8 cellular contexts compared by ENCODE assay signal in the genomic region with DNA sequence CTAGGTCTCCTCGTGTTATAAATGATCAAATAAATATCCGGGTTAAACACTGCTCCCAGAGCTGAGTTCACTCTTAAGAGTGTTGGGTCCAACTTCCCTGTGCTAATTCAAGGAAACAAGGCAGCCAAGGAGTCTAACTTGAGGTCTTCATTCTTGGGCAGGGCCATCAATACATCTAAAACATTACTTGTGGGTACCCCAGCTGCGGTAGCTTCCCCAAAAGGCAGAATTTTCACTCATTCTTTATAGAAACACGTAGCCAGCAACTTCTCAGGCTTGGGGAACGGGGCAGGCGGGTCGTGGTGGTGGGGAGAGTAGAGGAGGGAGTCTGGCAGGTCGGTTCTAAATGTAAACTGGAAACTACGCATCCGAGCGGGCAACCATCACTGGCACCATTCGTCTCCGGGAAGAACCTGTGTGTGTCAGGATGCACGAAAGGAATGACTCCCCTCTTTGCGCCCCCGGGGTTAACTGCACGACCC. TPM values are rescaled to one million over a fixed set of nuclear protein-coding genes. Genes with fewer than 3 reads are reported as not detected.
DNase-seq lines count a peak whose midpoint lies in the region; ATAC-seq, FAIRE-seq and TF ChIP-seq lines count a peak whose summit lies in the region.

No MANE protein-coding gene starts in this region.

- H3K9me2 ChIP-seq in HCT116 (ENCODE audit: insufficient read depth), result no peaks in the 10 kb centered on the region

- no peaks in the 10 kb centered on the region for H3K27me3 ChIP-seq in BLaER1
- H3K27me3 ChIP-seq in HCT116 (ENCODE audit: insufficient read depth, low read length), result no peaks in the 10 kb centered on the region

- RAD21 ChIA-PET in HCT116 (lab: Charles Lee; ENCODE audit: low non-redundant PET in 1 of 2, low total read pairs in 2 of 2, uncharacterized antibody in 2 of 2, unreplicated experiment in 2 of 2), result no interaction called here

- H3K4me3 Mint-ChIP-seq in naive B cell, result peak overlapping the region; percentile 84 to 95 (median 92)

- H3K27me3 Mint-ChIP-seq in naive B cell, result no peaks in the 10 kb centered on the region

- H3K27ac Mint-ChIP-seq in naive B cell, result peak overlapping the region; percentile 91 to 97 (median 94)

- DNase-seq in HCT116 (ENCODE audit: low read depth, low spot score) (no peak), UCSD-AML1 (lab: John Stamatoyannopoulos, UW; ENCODE audit: unreplicated experiment) (peak; percentile 70), erythroblast (lab: John Stamatoyannopoulos, UW) (peak; percentile 63 to 72), naive B cell (no peak), NCI-H748 treated with DMSO at 0.1 percent for 48 hours (lab: John Stamatoyannopoulos, UW) (no peak), D721Med (ENCODE audit: insufficient read length, low spot score) (no peak), A172 (ENCODE audit: low spot score) (no peak)

- no peak for FAIRE-seq in D721Med (lab: Jason Lieb, UNC)

- H3K4me1 Mint-ChIP-seq in naive B cell, result peaks cover 26 to 30% (median 29%) of the 10 kb centered on the region in 3 donors

- no peaks in the 10 kb centered on the region for H3K9me3 Mint-ChIP-seq in naive B cell

- CTCF ChIA-PET in HCT116 (lab: Charles Lee), result no interaction called here

- peak overlapping the region; percentile 95 for H3K9ac ChIP-seq in BLaER1
- H3K9ac ChIP-seq in HCT116 (ENCODE audit: low read length), result peak overlapping the region; percentile 72

- TF ChIP-seq POLR2A in HCT116 (IDR thresholded peaks at IDR 0.05; ENCODE audit: borderline replicate concordance, extremely low read depth, insufficient read depth, insufficient read length) (no peak), erythroblast (IDR thresholded peaks at IDR 0.05; ENCODE audit: low read length) (no peak)

- POLR2A ChIA-PET in HCT116 (lab: Charles Lee), result no interaction called here

- H3K27ac ChIP-seq in BLaER1 (peak overlapping the region; percentile 93), HCT116 (ENCODE audit: low read depth, low read length) (peak overlapping the region; percentile 46; the same call in 1 of the 2 replicates)

- peak overlapping the region; percentile 91 for H3K4me2 ChIP-seq in BLaER1
- peak overlapping the region; percentile 86 for H3K4me2 ChIP-seq in HCT116 (ENCODE audit: low read length)

- BruUV-seq in HCT116 (replicated peaks; lab: Mats Ljungman, UMichigan), result TSS peak; percentile 92

- H3K4me3 ChIP-seq in BLaER1, result peak overlapping the region; percentile 91
- peak overlapping the region; percentile 70 to 72 for H3K4me3 ChIP-seq in HCT116 (replicated peaks in 1 of 2; ENCODE audit: low read depth in 1 of 2, low read length in 2 of 2)

- no peaks in the 10 kb centered on the region for H3K36me3 ChIP-seq in BLaER1
- no peaks in the 10 kb centered on the region for H3K36me3 ChIP-seq in HCT116 (ENCODE audit: control insufficient read depth in 1 of 2, insufficient read depth in 2 of 2, low read length in 2 of 2)

- H3K36me3 Mint-ChIP-seq in naive B cell, result no peaks in the 10 kb centered on the region

- intact Hi-C loops in HCT116 (cut with micrococcal nuclease), result no loop called here

- peaks cover 38% of the 10 kb centered on the region for H4K20me1 ChIP-seq in BLaER1
- H4K20me1 ChIP-seq in HCT116 (ENCODE audit: insufficient read depth), result no peaks in the 10 kb centered on the region

- H3K4me1 ChIP-seq in BLaER1, result peaks cover 35% of the 10 kb centered on the region
- peaks cover 0 to 12% of the 10 kb centered on the region in 2 experiments; a peak in 2 of 4 replicates for H3K4me1 ChIP-seq in HCT116 (ENCODE audit: control insufficient read depth in 1 of 2, insufficient read depth in 2 of 2, low read length in 2 of 2)

- no peak overlapping the region for H2AFZ ChIP-seq in HCT116 (ENCODE audit: low read depth, low read length, poor library complexity, severe bottlenecking)

- peaks cover 23% of the 10 kb centered on the region for H3K79me2 ChIP-seq in HCT116 (ENCODE audit: insufficient read depth, low read length)

- H3K9me3 ChIP-seq in BLaER1 (no peaks in the 10 kb centered on the region), HCT116 (ENCODE audit: control insufficient read depth in 1 of 2, insufficient read depth in 1 of 2, low read depth in 1 of 2, low read length in 2 of 2) (no peaks in the 10 kb centered on the region)

- no peak for TF ChIP-seq CTCF in HCT116 (IDR thresholded peaks at IDR 0.05 in 2 of 3, conservative IDR thresholded peaks at IDR 0.05 in 1 of 3; ENCODE audit: borderline replicate concordance in 1 of 3, insufficient read depth in 1 of 3, low read depth in 2 of 3, low read length in 2 of 3)
- TF ChIP-seq CTCF in D721Med (IDR thresholded peaks at IDR 0.05; ENCODE audit: insufficient read depth, missing control alignments), result no peak

- TF ChIP-seq RAD21 in HCT116 (IDR thresholded peaks at IDR 0.05; ENCODE audit: low read depth), result no peak

- ATAC-seq in HCT116 (peak; percentile 1; the same call in 1 of the 2 replicates), naive B cell (ENCODE audit: low read depth in 2 of 2) (peak; percentile 1 to 4)

TF ChIP-seq in HCT116, 20 proteins besides CTCF, POLR2A, EP300 and RAD21:
- no peak for TF ChIP-seq EZH2phosphoT487 (IDR thresholded peaks at IDR 0.05; ENCODE audit: borderline replicate concordance)
- no peak for TF ChIP-seq YY1 (IDR thresholded peaks at IDR 0.05; ENCODE audit: extremely low read depth, insufficient replicate concordance, low read depth, low read length)
- TF ChIP-seq SIN3A (IDR thresholded peaks at IDR 0.05; ENCODE audit: low read depth), result no peak
- TF ChIP-seq, protein P1, sequence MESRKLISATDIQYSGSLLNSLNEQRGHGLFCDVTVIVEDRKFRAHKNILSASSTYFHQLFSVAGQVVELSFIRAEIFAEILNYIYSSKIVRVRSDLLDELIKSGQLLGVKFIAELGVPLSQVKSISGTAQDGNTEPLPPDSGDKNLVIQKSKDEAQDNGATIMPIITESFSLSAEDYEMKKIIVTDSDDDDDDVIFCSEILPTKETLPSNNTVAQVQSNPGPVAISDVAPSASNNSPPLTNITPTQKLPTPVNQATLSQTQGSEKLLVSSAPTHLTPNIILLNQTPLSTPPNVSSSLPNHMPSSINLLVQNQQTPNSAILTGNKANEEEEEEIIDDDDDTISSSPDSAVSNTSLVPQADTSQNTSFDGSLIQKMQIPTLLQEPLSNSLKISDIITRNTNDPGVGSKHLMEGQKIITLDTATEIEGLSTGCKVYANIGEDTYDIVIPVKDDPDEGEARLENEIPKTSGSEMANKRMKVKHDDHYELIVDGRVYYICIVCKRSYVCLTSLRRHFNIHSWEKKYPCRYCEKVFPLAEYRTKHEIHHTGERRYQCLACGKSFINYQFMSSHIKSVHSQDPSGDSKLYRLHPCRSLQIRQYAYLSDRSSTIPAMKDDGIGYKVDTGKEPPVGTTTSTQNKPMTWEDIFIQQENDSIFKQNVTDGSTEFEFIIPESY (IDR thresholded peaks at IDR 0.05; ENCODE audit: extremely low read depth, insufficient replicate concordance, low read length), result no peak
- no peak for TF ChIP-seq MAX (IDR thresholded peaks at IDR 0.05)
- no peak for TF ChIP-seq CEBPB (IDR thresholded peaks at IDR 0.05; ENCODE audit: low read depth)
- no peak for TF ChIP-seq ATF3 (IDR thresholded peaks at IDR 0.05)
- no peak for TF ChIP-seq SRF (IDR thresholded peaks at IDR 0.05; ENCODE audit: low read depth)
- no peak for TF ChIP-seq CBX3 (IDR thresholded peaks at IDR 0.05; ENCODE audit: low read depth)
- TF ChIP-seq TCF7L2 (IDR thresholded peaks at IDR 0.05; ENCODE audit: borderline replicate concordance, extremely low read depth, insufficient read depth, insufficient read length), result no peak
- TF ChIP-seq EZH2 (IDR thresholded peaks at IDR 0.05), result no peak
- no peak for TF ChIP-seq REST (IDR thresholded peaks at IDR 0.05; ENCODE audit: low read depth)
- no peak for TF ChIP-seq SP1 (IDR thresholded peaks at IDR 0.05; ENCODE audit: low read depth)
- TF ChIP-seq EGR1 (IDR thresholded peaks at IDR 0.05; ENCODE audit: low read depth), result no peak

RNA-seq across cellular contexts. Expression of gene METTL9, which starts 0.7 kb away (rescaled TPM):
- total RNA-seq in HCT116 (2021; ENCODE audit: unreplicated experiment), result 41.4 TPM
- 12.2 and 16.5 TPM in 2 replicates for polyA plus RNA-seq in HCT116 (2012)
- polyA plus RNA-seq in naive B cell (ENCODE audit: low read depth in 6 of 6), result 100 to 1,000 TPM in 4 of 6 donors, 10 to 100 TPM in 2; 92.8 to 151 (median 110) TPM
- total RNA-seq in A172 (2014; rRNA removed; shearing (Covaris generic)), result 120 and 133 TPM in 2 replicates

RNA-seq across cellular contexts. Expression of gene IGSF6, which starts 53.7 kb away (rescaled TPM):
- not detected for total RNA-seq in HCT116 (2021; ENCODE audit: unreplicated experiment)
- 0.07 and 0.09 TPM in 2 replicates for polyA plus RNA-seq in HCT116 (2012)
- polyA plus RNA-seq in naive B cell (ENCODE audit: low read depth in 6 of 6), result 1 to 10 TPM in 2 of 6 donors, under 1 TPM in 4; 0.44 to 2.0 (median 0.66) TPM
- total RNA-seq in A172 (2014; rRNA removed; shearing (Covaris generic)), result not detected in 2 replicates

Comparison
In these comparisons a context has a peak if more than half of its experiments do, and no peak if none do; other contexts are left out.
1. DNase-seq: peak in UCSD-AML1 (single experiment) and erythroblast (2 of 2); none in HCT116 (single experiment), naive B cell (single experiment), NCI-H748 treated with DMSO at 0.1 percent for 48 hours (single experiment), D721Med (single experiment) and A172 (single experiment).